In genomic region chr12:42484996-42485395, GRCh38 we compare ENCODE assay signal across 18 cellular contexts.
A peak's percentile ranks its signal among the peaks of the same experiment; 100 is the strongest.
DNase-seq lines count a peak whose midpoint lies in the region; ATAC-seq, FAIRE-seq and TF ChIP-seq lines count a peak whose summit lies in the region.
"Had no signal": no experiment of that assay in that cellular context is flagged by ENCODE, and none has a peak within 500 bp of the region (broad histone marks: within the 10 kb centered on the region; RNA-seq: fewer than 3 reads in every experiment).

No MANE protein-coding gene starts in this region.

- H4K20me1 ChIP-seq in astrocyte (ENCODE audit: insufficient read depth, low read length), result peaks cover 74% of the 10 kb centered on the region

- no peak overlapping the region for H3K27ac Mint-ChIP-seq in natural killer cell
- no peak overlapping the region for H3K27ac Mint-ChIP-seq in natural killer cell treated with Interleukin-12 subunit alpha and Interleukin-12 subunit beta and Interleukin-15 and Interleukin-18, amount 100 ng/mL, for 72 hours
- no peak overlapping the region for H3K27ac Mint-ChIP-seq in astrocyte (ENCODE audit: unreplicated experiment)
- H3K27ac Mint-ChIP-seq in memory B cell, result peak overlapping the region; percentile 25
- no peak overlapping the region for H3K27ac Mint-ChIP-seq in CD8-positive, alpha-beta memory T cell

- H3K36me3 Mint-ChIP-seq in natural killer cell, result no peaks in the 10 kb centered on the region
- no peaks in the 10 kb centered on the region for H3K36me3 Mint-ChIP-seq in natural killer cell treated with Interleukin-12 subunit alpha and Interleukin-12 subunit beta and Interleukin-15 and Interleukin-18, amount 100 ng/mL, for 72 hours
- H3K36me3 Mint-ChIP-seq in astrocyte (ENCODE audit: low read depth, unreplicated experiment), result peaks cover 5% of the 10 kb centered on the region
- H3K36me3 Mint-ChIP-seq in memory B cell, result peaks cover 4% of the 10 kb centered on the region
- H3K36me3 Mint-ChIP-seq in CD8-positive, alpha-beta memory T cell, result no peaks in the 10 kb centered on the region

- intact Hi-C loops in natural killer cell (cut with micrococcal nuclease) (no loop called here), vagina (cut with DNase I) (loop anchor here (10.0 kb wide), 2 partner anchors 100 to 800 kb away; partner anchors contain the start of gene PRICKLE1)

- H3K27me3 ChIP-seq in astrocyte (ENCODE audit: insufficient read depth, low read length) (no peaks in the 10 kb centered on the region), vagina (no peaks in the 10 kb centered on the region)
- H3K27me3 ChIP-seq in CD8-positive, alpha-beta memory T cell (ENCODE audit: insufficient read depth, low read length, poor library complexity, severe bottlenecking), result peaks cover 20% of the 10 kb centered on the region

- H3K4me3 ChIP-seq in astrocyte (ENCODE audit: insufficient read depth, low read depth, low read length) (no peak overlapping the region), vagina (no peak overlapping the region)
- no peak overlapping the region for H3K4me3 ChIP-seq in CD8-positive, alpha-beta memory T cell (ENCODE audit: low read length)

- H3K4me3 Mint-ChIP-seq in natural killer cell, result peak overlapping the region; percentile 40
- no peak overlapping the region for H3K4me3 Mint-ChIP-seq in natural killer cell treated with Interleukin-12 subunit alpha and Interleukin-12 subunit beta and Interleukin-15 and Interleukin-18, amount 100 ng/mL, for 72 hours
- H3K4me3 Mint-ChIP-seq in astrocyte (ENCODE audit: unreplicated experiment), result peak overlapping the region; percentile 29
- no peak overlapping the region for H3K4me3 Mint-ChIP-seq in memory B cell
- H3K4me3 Mint-ChIP-seq in CD8-positive, alpha-beta memory T cell, result peak overlapping the region in 2 of 7 donors; percentile 74 to 83

- peaks cover 41 to 77% of the 10 kb centered on the region in 2 donors for H3K27me3 Mint-ChIP-seq in natural killer cell (ENCODE audit: low read depth in 2 of 2)
- H3K27me3 Mint-ChIP-seq in natural killer cell treated with Interleukin-12 subunit alpha and Interleukin-12 subunit beta and Interleukin-15 and Interleukin-18, amount 100 ng/mL, for 72 hours, result peaks cover 48 to 59% of the 10 kb centered on the region in 2 donors
- H3K27me3 Mint-ChIP-seq in astrocyte (ENCODE audit: low read depth, unreplicated experiment), result peaks cover 15% of the 10 kb centered on the region
- H3K27me3 Mint-ChIP-seq in memory B cell, result no peaks in the 10 kb centered on the region
- H3K27me3 Mint-ChIP-seq in CD8-positive, alpha-beta memory T cell, result peaks cover 28 to 70% of the 10 kb centered on the region in 2 donors

- H3K36me3 ChIP-seq in astrocyte (ENCODE audit: insufficient read depth, low read length), result no peaks in the 10 kb centered on the region
- H3K36me3 ChIP-seq in vagina, result no peaks in the 10 kb centered on the region
- H3K36me3 ChIP-seq in CD8-positive, alpha-beta memory T cell (ENCODE audit: insufficient read depth, low read length), result no peaks in the 10 kb centered on the region
- H3K36me3 ChIP-seq: HAP-1 had no signal

- H3K27ac ChIP-seq in astrocyte (ENCODE audit: low read depth, low read length) (no peak overlapping the region), vagina (peak overlapping the region; percentile 93)
- H3K27ac ChIP-seq in CD8-positive, alpha-beta memory T cell (ENCODE audit: low read depth, low read length), result no peak overlapping the region
- H3K27ac ChIP-seq: HL-60 had no signal

- TF ChIP-seq POLR2A in vagina (IDR thresholded peaks at IDR 0.05), result no peak

- H3K9me3 Mint-ChIP-seq in natural killer cell (no peaks in the 10 kb centered on the region), astrocyte (ENCODE audit: unreplicated experiment) (no peaks in the 10 kb centered on the region), memory B cell (no peaks in the 10 kb centered on the region)
- H3K9me3 Mint-ChIP-seq in natural killer cell treated with Interleukin-12 subunit alpha and Interleukin-12 subunit beta and Interleukin-15 and Interleukin-18, amount 100 ng/mL, for 72 hours, result no peaks in the 10 kb centered on the region
- H3K9me3 Mint-ChIP-seq in CD8-positive, alpha-beta memory T cell, result no peaks in the 10 kb centered on the region
- H3K9me3 Mint-ChIP-seq: stimulated activated naive CD8-positive, alpha-beta T cell treated with anti-CD3 and anti-CD28 coated beads, Interleukin-15, amount 100 ng/mL, for 72 hours had no signal

- CTCF ChIA-PET in CD8-positive, alpha-beta memory T cell (lab: Charles Lee), result no interaction called here

- H3K9me3 ChIP-seq in astrocyte (ENCODE audit: insufficient read depth, low read depth, low read length), result no peaks in the 10 kb centered on the region
- no peaks in the 10 kb centered on the region for H3K9me3 ChIP-seq in vagina
- no peaks in the 10 kb centered on the region for H3K9me3 ChIP-seq in CD8-positive, alpha-beta memory T cell (ENCODE audit: low read length)
- H3K9me3 ChIP-seq: HAP-1 had no signal

- peaks cover 11 to 15% of the 10 kb centered on the region in 2 donors for H3K4me1 Mint-ChIP-seq in natural killer cell
- H3K4me1 Mint-ChIP-seq in natural killer cell treated with Interleukin-12 subunit alpha and Interleukin-12 subunit beta and Interleukin-15 and Interleukin-18, amount 100 ng/mL, for 72 hours (ENCODE audit: low read depth in 2 of 2), result peaks cover 8 to 9% of the 10 kb centered on the region in 2 donors
- H3K4me1 Mint-ChIP-seq in astrocyte (ENCODE audit: low read depth, unreplicated experiment), result peaks cover 24% of the 10 kb centered on the region
- peaks cover 18% of the 10 kb centered on the region for H3K4me1 Mint-ChIP-seq in memory B cell
- H3K4me1 Mint-ChIP-seq in CD8-positive, alpha-beta memory T cell, result peaks cover 9 to 14% (median 13%) of the 10 kb centered on the region in 3 donors

- peak overlapping the region; percentile 90 for H3K4me2 ChIP-seq in astrocyte (ENCODE audit: low read length)

- H2AFZ ChIP-seq in astrocyte (ENCODE audit: low read depth, low read length), result no peak overlapping the region

- peaks cover 14% of the 10 kb centered on the region for H3K4me1 ChIP-seq in astrocyte (ENCODE audit: insufficient read depth, low read length)
- peaks cover 27% of the 10 kb centered on the region for H3K4me1 ChIP-seq in vagina
- H3K4me1 ChIP-seq in CD8-positive, alpha-beta memory T cell (ENCODE audit: insufficient read depth, low read length), result peaks cover 7% of the 10 kb centered on the region

- POLR2A ChIA-PET in CD8-positive, alpha-beta memory T cell (lab: Charles Lee), result interaction anchor here (0.6 kb wide), 1 partner anchor 484 kb away, joined by 5 read pairs; no protein-coding TSS in a partner anchor

- ATAC-seq in natural killer cell (no peak), memory B cell (ENCODE audit: low read depth) (no peak), GM18868 (IDR thresholded peaks at IDR 0.05; ENCODE audit: unreplicated experiment) (no peak), HG02642 (IDR thresholded peaks at IDR 0.05; ENCODE audit: poor library complexity, unreplicated experiment) (no peak)
- no peak for ATAC-seq in natural killer cell treated with Interleukin-12 subunit alpha and Interleukin-12 subunit beta and Interleukin-15 and Interleukin-18, amount 100 ng/mL, for 72 hours
- ATAC-seq: left lobe of liver; stimulated activated naive CD8-positive, alpha-beta T cell treated with anti-CD3 and anti-CD28 coated beads, Interleukin-15, amount 100 ng/mL, for 72 hours had no signal

- no peak for FAIRE-seq in astrocyte (lab: Jason Lieb, UNC)
- FAIRE-seq: D721Med had no signal

- DNase-seq in natural killer cell (no peak), astrocyte (ENCODE audit: low read depth) (no peak), memory B cell (ENCODE audit: low spot score in 2 of 2) (no peak), vagina (ENCODE audit: extremely low spot score in 2 of 2) (no peak)
- no peak for DNase-seq in natural killer cell treated with Interleukin-12 subunit alpha and Interleukin-12 subunit beta and Interleukin-15 and Interleukin-18, amount 100 ng/mL, for 72 hours (ENCODE audit: low spot score)
- no peak for DNase-seq in CD8-positive, alpha-beta memory T cell
- DNase-seq: activated CD4-positive, alpha-beta T cell treated with anti-CD3 and anti-CD28 coated beads, Interleukin-2, amount 50 U/mL, for 1 hour; activated T-cell treated with anti-CD3 and anti-CD28 coated beads, Interleukin-2, amount 50 U/mL, for 48 hours; glutamatergic neuron; SIG-M5; stimulated activated naive CD8-positive, alpha-beta T cell treated with anti-CD3 and anti-CD28 coated beads, Interleukin-15, amount 100 ng/mL, for 72 hours; T1000 had no signal

- H3K79me2 ChIP-seq in astrocyte (ENCODE audit: insufficient read depth, low read length), result peaks cover 82% of the 10 kb centered on the region

- TF ChIP-seq CTCF in natural killer cell (IDR thresholded peaks at IDR 0.05) (no peak), astrocyte (IDR thresholded peaks at IDR 0.05; ENCODE audit: insufficient read depth, low read depth, low read length) (no peak), vagina (IDR thresholded peaks at IDR 0.05) (no peak)

- H3K9ac ChIP-seq in astrocyte (ENCODE audit: low read length), result no peak overlapping the region

Comparison
In these comparisons a context has a peak if more than half of its experiments do, and no peak if none do; other contexts are left out.
1. H3K4me3 Mint-ChIP-seq: peak in natural killer cell (single experiment) and astrocyte (single experiment); none in natural killer cell treated with Interleukin-12 subunit alpha and Interleukin-12 subunit beta and Interleukin-15 and Interleukin-18, amount 100 ng/mL, for 72 hours (single experiment) and memory B cell (single experiment).